ENCODE assay signal across 34 cellular contexts in the genomic region with DNA sequence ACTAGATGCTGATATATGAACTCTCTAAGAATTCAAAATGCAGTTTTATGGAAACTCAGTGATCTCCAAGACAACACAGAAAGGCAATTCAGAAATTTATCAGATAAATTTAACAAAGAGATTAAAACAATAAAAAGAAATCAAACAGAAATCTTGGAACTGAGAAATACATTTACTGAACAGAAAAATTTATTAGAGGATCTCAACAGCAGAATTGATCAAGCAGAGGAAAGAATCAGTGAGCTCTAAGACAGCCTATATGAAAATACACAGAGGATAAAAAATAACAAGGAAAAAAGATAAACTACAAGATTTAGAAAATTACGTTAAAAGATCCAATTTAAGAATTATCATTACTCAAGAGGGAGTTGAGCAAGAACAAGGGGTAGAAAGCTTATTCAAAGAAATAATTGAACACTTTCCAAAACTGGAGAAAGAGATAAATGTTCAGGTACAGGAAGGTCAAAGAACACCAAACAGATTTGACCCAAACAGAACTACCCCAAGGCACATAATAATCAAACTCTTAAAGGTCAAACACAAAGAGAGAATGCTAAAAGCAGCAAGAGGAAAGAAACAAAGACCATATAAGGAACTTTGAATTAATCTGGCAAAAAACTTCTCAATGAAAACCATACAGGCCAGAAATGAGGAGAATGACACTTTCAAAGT.
"Had no signal": no experiment of that assay in that cellular context is flagged by ENCODE, and none has a peak within 500 bp of the region (broad histone marks: within the 10 kb centered on the region; RNA-seq: fewer than 3 reads in every experiment).

No MANE protein-coding gene starts in this region.

- H3K4me3 ChIP-seq: MG63 had no signal

- H3K27me3 ChIP-seq: MG63 had no signal

- DNase-seq: Karpas-422, Kasumi-1, MG63, MM.1S, MV-4-11, NCI-H1048, NCI-H1092, NCI-H1092 treated with DMSO at 0.1 percent for 48 hours, NCI-H1105, NCI-H1105 treated with DMSO at 0.1 percent for 48 hours, NCI-H1417, NCI-H1417 treated with DMSO at 0.1 percent for 48 hours, NCI-H1436, NCI-H1436 treated with DMSO at 0.1 percent for 48 hours, NCI-H146, NCI-H1694, NCI-H1694 treated with DMSO at 0.1 percent for 48 hours, NCI-H187, NCI-H187 treated with DMSO at 0.1 percent for 48 hours, NCI-H1930, NCI-H2029, NCI-H2029 treated with DMSO at 0.1 percent for 48 hours, NCI-H2081, NCI-H2081 treated with DMSO at 0.1 percent for 48 hours, NCI-H2107, NCI-H2171, NCI-H2171 treated with DMSO at 0.1 percent for 48 hours, NCI-H2227 treated with DMSO at 0.1 percent for 48 hours, NCI-H226, NCI-H345, NCI-H446, NCI-H446 treated with DMSO at 0.1 percent for 48 hours, NCI-H510A, NCI-H510A treated with DMSO at 0.1 percent for 48 hours had no signal

- H3K36me3 ChIP-seq: MG63 had no signal
